In the genomic region with DNA sequence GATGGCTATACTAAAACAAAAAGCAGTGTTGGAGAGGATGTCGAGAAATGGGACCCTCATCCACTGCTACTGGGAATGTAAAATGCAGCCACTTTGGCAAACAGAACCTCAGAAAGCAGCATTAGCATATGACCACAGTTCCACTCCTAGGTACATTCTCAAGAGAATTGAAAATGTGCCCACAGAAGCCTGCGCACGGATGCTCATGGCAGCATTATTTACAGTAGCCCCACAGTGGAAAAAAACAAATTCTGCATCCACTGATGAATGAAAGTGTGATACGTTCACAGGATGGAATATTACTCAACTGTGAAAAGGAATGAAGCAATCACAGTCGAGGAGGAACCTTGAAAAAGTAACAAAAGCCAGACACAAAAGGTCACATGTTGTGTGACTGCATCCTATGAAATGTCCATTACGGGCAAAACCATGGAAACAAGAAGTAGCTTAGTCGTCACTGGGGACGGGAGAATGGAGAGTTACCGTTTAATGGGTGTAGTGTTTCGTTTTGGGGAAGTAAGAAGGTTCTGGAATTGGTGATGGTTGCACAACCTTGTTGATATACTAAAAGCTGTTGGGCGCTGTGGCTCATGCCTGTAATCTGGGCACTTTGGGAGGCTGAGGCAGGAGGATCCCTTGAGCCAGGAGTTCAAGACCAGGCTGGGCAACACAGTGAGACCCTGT, we compare ENCODE assay signal across 1 cellular context.
A peak's percentile ranks its signal among the peaks of the same experiment; 100 is the strongest.
TF ChIP-seq lines count a peak whose summit lies in the region.

No MANE protein-coding gene starts in this region.

TF ChIP-seq in K562, 482 proteins besides CTCF, POLR2A, EP300 and RAD21 (continued from another document):
- TF ChIP-seq, protein P1, sequence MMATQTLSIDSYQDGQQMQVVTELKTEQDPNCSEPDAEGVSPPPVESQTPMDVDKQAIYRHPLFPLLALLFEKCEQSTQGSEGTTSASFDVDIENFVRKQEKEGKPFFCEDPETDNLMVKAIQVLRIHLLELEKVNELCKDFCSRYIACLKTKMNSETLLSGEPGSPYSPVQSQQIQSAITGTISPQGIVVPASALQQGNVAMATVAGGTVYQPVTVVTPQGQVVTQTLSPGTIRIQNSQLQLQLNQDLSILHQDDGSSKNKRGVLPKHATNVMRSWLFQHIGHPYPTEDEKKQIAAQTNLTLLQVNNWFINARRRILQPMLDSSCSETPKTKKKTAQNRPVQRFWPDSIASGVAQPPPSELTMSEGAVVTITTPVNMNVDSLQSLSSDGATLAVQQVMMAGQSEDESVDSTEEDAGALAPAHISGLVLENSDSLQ (IDR thresholded peaks at IDR 0.05) = peak; percentile 47; the same call in 1 of the 2 replicates
- no peak for TF ChIP-seq TEAD2 (tag; IDR thresholded peaks at IDR 0.05)
- TF ChIP-seq MBD2 (IDR thresholded peaks at IDR 0.05; ENCODE audit: borderline replicate concordance, low read depth) = no peak
- TF ChIP-seq ZNF699 (CRISPR knock-in tag; IDR thresholded peaks at IDR 0.05; ENCODE audit: insufficient replicate concordance) = no peak
- no peak for TF ChIP-seq ZBTB7A (IDR thresholded peaks at IDR 0.05; ENCODE audit: borderline replicate concordance, control insufficient read depth, low read depth, low read length)
- no peak for TF ChIP-seq ZNF124 (CRISPR knock-in tag; IDR thresholded peaks at IDR 0.05)
- no peak for TF ChIP-seq TAF15 (IDR thresholded peaks at IDR 0.05; ENCODE audit: low read depth, low read length)
- no peak for TF ChIP-seq FOXJ3 (CRISPR knock-in tag; IDR thresholded peaks at IDR 0.05)
- TF ChIP-seq MYC (IDR thresholded peaks at IDR 0.05; ENCODE audit: low read depth, low read length) = no peak
- TF ChIP-seq MYC (CRISPR knock-in tag; IDR thresholded peaks at IDR 0.05; ENCODE audit: borderline replicate concordance, low read depth) = no peak
- no peak for TF ChIP-seq NR2C1 (IDR thresholded peaks at IDR 0.05)
- no peak for TF ChIP-seq NR2C1 (tag; IDR thresholded peaks at IDR 0.05)
- no peak for TF ChIP-seq ZBTB8A (IDR thresholded peaks at IDR 0.05; ENCODE audit: partially characterized antibody)
- TF ChIP-seq PHF21A (IDR thresholded peaks at IDR 0.05; ENCODE audit: borderline replicate concordance, low read depth) = no peak
- no peak for TF ChIP-seq ZBTB1 (CRISPR knock-in tag; IDR thresholded peaks at IDR 0.05; ENCODE audit: borderline replicate concordance, low read depth)
- no peak for TF ChIP-seq HNRNPH1 (optimal IDR thresholded peaks at IDR 0.05; ENCODE audit: low read depth, low read length)
- TF ChIP-seq NFXL1 (CRISPR knock-in tag; IDR thresholded peaks at IDR 0.05) = no peak
- TF ChIP-seq, protein P2, sequence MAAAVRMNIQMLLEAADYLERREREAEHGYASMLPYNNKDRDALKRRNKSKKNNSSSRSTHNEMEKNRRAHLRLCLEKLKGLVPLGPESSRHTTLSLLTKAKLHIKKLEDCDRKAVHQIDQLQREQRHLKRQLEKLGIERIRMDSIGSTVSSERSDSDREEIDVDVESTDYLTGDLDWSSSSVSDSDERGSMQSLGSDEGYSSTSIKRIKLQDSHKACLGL (CRISPR knock-in tag; IDR thresholded peaks at IDR 0.05; ENCODE audit: borderline replicate concordance, poor library complexity, severe bottlenecking) = no peak
- TF ChIP-seq GTF2F1 (IDR thresholded peaks at IDR 0.05; ENCODE audit: low read depth, low read length) = no peak
- TF ChIP-seq, protein P3, sequence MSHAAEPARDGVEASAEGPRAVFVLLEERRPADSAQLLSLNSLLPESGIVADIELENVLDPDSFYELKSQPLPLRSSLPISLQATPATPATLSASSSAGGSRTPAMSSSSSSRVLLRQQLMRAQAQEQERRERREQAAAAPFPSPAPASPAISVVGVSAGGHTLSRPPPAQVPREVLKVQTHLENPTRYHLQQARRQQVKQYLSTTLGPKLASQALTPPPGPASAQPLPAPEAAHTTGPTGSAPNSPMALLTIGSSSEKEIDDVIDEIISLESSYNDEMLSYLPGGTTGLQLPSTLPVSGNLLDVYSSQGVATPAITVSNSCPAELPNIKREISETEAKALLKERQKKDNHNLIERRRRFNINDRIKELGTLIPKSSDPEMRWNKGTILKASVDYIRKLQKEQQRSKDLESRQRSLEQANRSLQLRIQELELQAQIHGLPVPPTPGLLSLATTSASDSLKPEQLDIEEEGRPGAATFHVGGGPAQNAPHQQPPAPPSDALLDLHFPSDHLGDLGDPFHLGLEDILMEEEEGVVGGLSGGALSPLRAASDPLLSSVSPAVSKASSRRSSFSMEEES (CRISPR knock-in tag; IDR thresholded peaks at IDR 0.05) = no peak
- no peak for TF ChIP-seq MXI1 (IDR thresholded peaks at IDR 0.05; ENCODE audit: low read depth, low read length)
- TF ChIP-seq NFE2 (IDR thresholded peaks at IDR 0.05; ENCODE audit: low read depth) = no peak
- TF ChIP-seq POLR2B (IDR thresholded peaks at IDR 0.05; ENCODE audit: low read depth, partially characterized antibody) = peak; percentile 33
- TF ChIP-seq, protein P4, sequence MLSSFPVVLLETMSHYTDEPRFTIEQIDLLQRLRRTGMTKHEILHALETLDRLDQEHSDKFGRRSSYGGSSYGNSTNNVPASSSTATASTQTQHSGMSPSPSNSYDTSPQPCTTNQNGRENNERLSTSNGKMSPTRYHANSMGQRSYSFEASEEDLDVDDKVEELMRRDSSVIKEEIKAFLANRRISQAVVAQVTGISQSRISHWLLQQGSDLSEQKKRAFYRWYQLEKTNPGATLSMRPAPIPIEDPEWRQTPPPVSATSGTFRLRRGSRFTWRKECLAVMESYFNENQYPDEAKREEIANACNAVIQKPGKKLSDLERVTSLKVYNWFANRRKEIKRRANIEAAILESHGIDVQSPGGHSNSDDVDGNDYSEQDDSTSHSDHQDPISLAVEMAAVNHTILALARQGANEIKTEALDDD (IDR thresholded peaks at IDR 0.05) = no peak
- TF ChIP-seq, protein P5, sequence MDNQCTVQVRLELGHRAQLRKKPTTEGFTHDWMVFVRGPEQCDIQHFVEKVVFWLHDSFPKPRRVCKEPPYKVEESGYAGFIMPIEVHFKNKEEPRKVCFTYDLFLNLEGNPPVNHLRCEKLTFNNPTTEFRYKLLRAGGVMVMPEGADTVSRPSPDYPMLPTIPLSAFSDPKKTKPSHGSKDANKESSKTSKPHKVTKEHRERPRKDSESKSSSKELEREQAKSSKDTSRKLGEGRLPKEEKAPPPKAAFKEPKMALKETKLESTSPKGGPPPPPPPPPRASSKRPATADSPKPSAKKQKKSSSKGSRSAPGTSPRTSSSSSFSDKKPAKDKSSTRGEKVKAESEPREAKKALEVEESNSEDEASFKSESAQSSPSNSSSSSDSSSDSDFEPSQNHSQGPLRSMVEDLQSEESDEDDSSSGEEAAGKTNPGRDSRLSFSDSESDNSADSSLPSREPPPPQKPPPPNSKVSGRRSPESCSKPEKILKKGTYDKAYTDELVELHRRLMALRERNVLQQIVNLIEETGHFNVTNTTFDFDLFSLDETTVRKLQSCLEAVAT (IDR thresholded peaks at IDR 0.05) = no peak
- TF ChIP-seq CEBPB (tag; IDR thresholded peaks at IDR 0.05) = peak; percentile 94
- TF ChIP-seq ASH1L (IDR thresholded peaks at IDR 0.05; ENCODE audit: borderline replicate concordance, low read depth, partially characterized antibody) = no peak
- TF ChIP-seq, protein P6, sequence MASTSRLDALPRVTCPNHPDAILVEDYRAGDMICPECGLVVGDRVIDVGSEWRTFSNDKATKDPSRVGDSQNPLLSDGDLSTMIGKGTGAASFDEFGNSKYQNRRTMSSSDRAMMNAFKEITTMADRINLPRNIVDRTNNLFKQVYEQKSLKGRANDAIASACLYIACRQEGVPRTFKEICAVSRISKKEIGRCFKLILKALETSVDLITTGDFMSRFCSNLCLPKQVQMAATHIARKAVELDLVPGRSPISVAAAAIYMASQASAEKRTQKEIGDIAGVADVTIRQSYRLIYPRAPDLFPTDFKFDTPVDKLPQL (IDR thresholded peaks at IDR 0.05; ENCODE audit: extremely low read depth, insufficient read length) = no peak
- TF ChIP-seq MED1 (CRISPR knock-in tag; IDR thresholded peaks at IDR 0.05; ENCODE audit: borderline replicate concordance) = no peak
- TF ChIP-seq, protein P7, sequence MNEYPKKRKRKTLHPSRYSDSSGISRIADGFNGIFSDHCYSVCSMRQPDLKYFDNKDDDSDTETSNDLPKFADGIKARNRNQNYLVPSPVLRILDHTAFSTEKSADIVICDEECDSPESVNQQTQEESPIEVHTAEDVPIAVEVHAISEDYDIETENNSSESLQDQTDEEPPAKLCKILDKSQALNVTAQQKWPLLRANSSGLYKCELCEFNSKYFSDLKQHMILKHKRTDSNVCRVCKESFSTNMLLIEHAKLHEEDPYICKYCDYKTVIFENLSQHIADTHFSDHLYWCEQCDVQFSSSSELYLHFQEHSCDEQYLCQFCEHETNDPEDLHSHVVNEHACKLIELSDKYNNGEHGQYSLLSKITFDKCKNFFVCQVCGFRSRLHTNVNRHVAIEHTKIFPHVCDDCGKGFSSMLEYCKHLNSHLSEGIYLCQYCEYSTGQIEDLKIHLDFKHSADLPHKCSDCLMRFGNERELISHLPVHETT (CRISPR knock-in tag; conservative IDR thresholded peaks at IDR 0.05 in 1 of 2, IDR thresholded peaks at IDR 0.05 in 1 of 2) = no peak
- TF ChIP-seq ETV5 (CRISPR knock-in tag; IDR thresholded peaks at IDR 0.05; ENCODE audit: low read depth) = no peak
- 0 out of 4 replicates have a peak, but pooled peaks of 1 of the 2 experiments have one; percentile 32 for TF ChIP-seq RCOR1 (IDR thresholded peaks at IDR 0.05; ENCODE audit: borderline replicate concordance in 1 of 2, low read depth in 2 of 2, low read length in 2 of 2)
- TF ChIP-seq TCF7L2 (IDR thresholded peaks at IDR 0.05; ENCODE audit: low read depth, low read length) = no peak
- TF ChIP-seq SLC30A9 (CRISPR knock-in tag; IDR thresholded peaks at IDR 0.05) = no peak
- TF ChIP-seq, protein P8, sequence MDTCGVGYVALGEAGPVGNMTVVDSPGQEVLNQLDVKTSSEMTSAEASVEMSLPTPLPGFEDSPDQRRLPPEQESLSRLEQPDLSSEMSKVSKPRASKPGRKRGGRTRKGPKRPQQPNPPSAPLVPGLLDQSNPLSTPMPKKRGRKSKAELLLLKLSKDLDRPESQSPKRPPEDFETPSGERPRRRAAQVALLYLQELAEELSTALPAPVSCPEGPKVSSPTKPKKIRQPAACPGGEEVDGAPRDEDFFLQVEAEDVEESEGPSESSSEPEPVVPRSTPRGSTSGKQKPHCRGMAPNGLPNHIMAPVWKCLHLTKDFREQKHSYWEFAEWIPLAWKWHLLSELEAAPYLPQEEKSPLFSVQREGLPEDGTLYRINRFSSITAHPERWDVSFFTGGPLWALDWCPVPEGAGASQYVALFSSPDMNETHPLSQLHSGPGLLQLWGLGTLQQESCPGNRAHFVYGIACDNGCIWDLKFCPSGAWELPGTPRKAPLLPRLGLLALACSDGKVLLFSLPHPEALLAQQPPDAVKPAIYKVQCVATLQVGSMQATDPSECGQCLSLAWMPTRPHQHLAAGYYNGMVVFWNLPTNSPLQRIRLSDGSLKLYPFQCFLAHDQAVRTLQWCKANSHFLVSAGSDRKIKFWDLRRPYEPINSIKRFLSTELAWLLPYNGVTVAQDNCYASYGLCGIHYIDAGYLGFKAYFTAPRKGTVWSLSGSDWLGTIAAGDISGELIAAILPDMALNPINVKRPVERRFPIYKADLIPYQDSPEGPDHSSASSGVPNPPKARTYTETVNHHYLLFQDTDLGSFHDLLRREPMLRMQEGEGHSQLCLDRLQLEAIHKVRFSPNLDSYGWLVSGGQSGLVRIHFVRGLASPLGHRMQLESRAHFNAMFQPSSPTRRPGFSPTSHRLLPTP (IDR thresholded peaks at IDR 0.05; ENCODE audit: borderline replicate concordance, extremely low read depth, insufficient read length) = no peak
- TF ChIP-seq, protein P9, sequence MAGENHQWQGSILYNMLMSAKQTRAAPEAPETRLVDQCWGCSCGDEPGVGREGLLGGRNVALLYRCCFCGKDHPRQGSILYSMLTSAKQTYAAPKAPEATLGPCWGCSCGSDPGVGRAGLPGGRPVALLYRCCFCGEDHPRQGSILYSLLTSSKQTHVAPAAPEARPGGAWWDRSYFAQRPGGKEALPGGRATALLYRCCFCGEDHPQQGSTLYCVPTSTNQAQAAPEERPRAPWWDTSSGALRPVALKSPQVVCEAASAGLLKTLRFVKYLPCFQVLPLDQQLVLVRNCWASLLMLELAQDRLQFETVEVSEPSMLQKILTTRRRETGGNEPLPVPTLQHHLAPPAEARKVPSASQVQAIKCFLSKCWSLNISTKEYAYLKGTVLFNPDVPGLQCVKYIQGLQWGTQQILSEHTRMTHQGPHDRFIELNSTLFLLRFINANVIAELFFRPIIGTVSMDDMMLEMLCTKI (IDR thresholded peaks at IDR 0.05; ENCODE audit: partially characterized antibody) = no peak
- TF ChIP-seq SIN3A (IDR thresholded peaks at IDR 0.05; ENCODE audit: borderline replicate concordance in 2 of 2, control insufficient read depth in 1 of 2, low read depth in 2 of 2, low read length in 2 of 2) = no peak
